ENCODE assay signal across 24 cellular contexts in genomic region chr6:119590066-119590465, GRCh38.
"Had no signal": no experiment of that assay in that cellular context is flagged by ENCODE, and none has a peak within 500 bp of the region (broad histone marks: within the 10 kb centered on the region; RNA-seq: fewer than 3 reads in every experiment).

No MANE protein-coding gene starts in this region.

- ATAC-seq: esophagus mucosa; foreskin keratinocyte; gastroesophageal sphincter; heart left ventricle; left cardiac atrium; left lung; mucosa of descending colon; natural killer cell treated with Interleukin-12 subunit alpha and Interleukin-12 subunit beta and Interleukin-15 and Interleukin-18, amount 100 ng/mL, for 72 hours; right lobe of liver; stimulated activated naive CD8-positive, alpha-beta T cell treated with anti-CD3 and anti-CD28 coated beads, Interleukin-15, amount 100 ng/mL, for 72 hours; upper lobe of right lung had no signal

- DNase-seq: effector CD8-positive, alpha-beta T cell; endodermal cell; foreskin keratinocyte; heart left ventricle; left cardiac atrium; left lung; mesenchymal stem cell; mucosa of descending colon; naive B cell; right lobe of liver; small intestine; stimulated activated CD4-positive, alpha-beta T cell treated with anti-CD3 and anti-CD28 coated beads, Interleukin-15, amount 100 ng/mL, for 24 hours; stimulated activated CD4-positive, alpha-beta T cell treated with anti-CD3 and anti-CD28 coated beads, Interleukin-4, amount 100 ng/mL, for 1 hour; stimulated activated CD8-positive, alpha-beta memory T cell treated with anti-CD3 and anti-CD28 coated beads, Interleukin-4, amount 100 ng/mL, for 48 hours; stimulated activated naive CD4-positive, alpha-beta T cell; stimulated activated naive CD8-positive, alpha-beta T cell treated with anti-CD3 and anti-CD28 coated beads, Interleukin-15, amount 100 ng/mL, for 72 hours; transverse colon; upper lobe of right lung had no signal

- H3K4me3 ChIP-seq: gastroesophageal sphincter, heart left ventricle, hepatocyte, left lung, mucosa of descending colon, right lobe of liver, suprapubic skin, transverse colon, upper lobe of right lung, vagina had no signal
